Comparison of ENCODE assay signal across 29 cellular contexts in the genomic region with DNA sequence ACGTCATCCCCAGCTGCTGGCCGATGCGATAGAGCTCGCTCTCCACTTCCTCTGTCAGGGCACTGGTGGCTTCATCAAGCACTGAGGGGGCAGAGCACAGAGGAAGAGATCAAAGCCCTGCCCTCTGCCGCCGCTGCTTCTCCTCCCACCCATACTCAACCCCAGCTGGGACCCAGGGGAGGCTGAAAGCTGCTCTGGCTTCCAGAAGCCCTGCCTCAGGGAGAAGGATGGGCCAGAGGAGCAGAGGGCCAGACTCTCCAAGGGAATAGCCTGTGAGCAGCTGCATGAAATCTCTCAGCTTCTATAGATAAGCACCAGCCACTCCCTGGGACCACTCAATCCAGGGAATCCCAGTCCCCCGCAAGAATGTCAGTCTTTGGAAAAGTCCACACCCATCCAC. TPM values are rescaled to one million over a fixed set of nuclear protein-coding genes. Genes with fewer than 3 reads are reported as not detected.
"Had no signal": no experiment of that assay in that cellular context is flagged by ENCODE, and none has a peak within 500 bp of the region (broad histone marks: within the 10 kb centered on the region; RNA-seq: fewer than 3 reads in every experiment).

No MANE protein-coding gene starts in this region.

- H3K27me3 ChIP-seq: adrenal gland had no signal

- DNase-seq: activated CD4-positive, alpha-beta T cell treated with anti-CD3 and anti-CD28 coated beads for 48 hours; activated CD4-positive, alpha-beta T cell treated with anti-CD3 and anti-CD28 coated beads, Interleukin-2, amount 50 U/mL, for 4 hours; activated CD4-positive, CD25-positive, alpha-beta regulatory T cell treated with anti-CD3 and anti-CD28 coated beads, Interleukin-2, amount 50 U/mL, for 72 hours; activated CD8-positive, alpha-beta memory T cell treated with anti-CD3 and anti-CD28 coated beads, Interleukin-2, amount 50 U/mL, for 48 hours; activated CD8-positive, alpha-beta T cell treated with anti-CD3 and anti-CD28 coated beads, Interleukin-2, amount 10 ng/mL, durations not matched to agents 7 days and 5 days; activated naive CD4-positive, alpha-beta T cell treated with anti-CD3 and anti-CD28 coated beads, Interleukin-2, amount 50 U/mL, for 16 hours; activated naive CD8-positive, alpha-beta T cell treated with anti-CD3 and anti-CD28 coated beads, Interleukin-2, amount 10 ng/mL, durations not matched to agents 7 days and 5 days; activated T-cell treated with anti-CD3 and anti-CD28 coated beads, Interleukin-2, amount 50 U/mL, for 1 hour; adrenal gland; anterior cingulate cortex; KG1; NCI-H1092; NCI-H1417 treated with DMSO at 0.1 percent for 48 hours; NCI-H2029; NCI-H2107; NCI-H2171 treated with DMSO at 0.1 percent for 48 hours; NCI-H345; NCI-H510A; NCI-H526 treated with DMSO at 0.1 percent for 48 hours; NCI-H82; SK-N-SH; SW 1271 had no signal

- H3K4me1 ChIP-seq: adrenal gland had no signal

- H3K4me2 ChIP-seq: SK-N-SH had no signal

- H3K9me2 ChIP-seq: SK-N-SH had no signal

- H3K9ac ChIP-seq: SK-N-SH had no signal

- ATAC-seq: activated CD8-positive, alpha-beta T cell treated with anti-CD3 and anti-CD28 coated beads, Interleukin-2, amount 10 ng/mL, durations not matched to agents 7 days and 5 days; WTC11 had no signal

- H3K9me3 ChIP-seq: adrenal gland, SK-N-SH had no signal

- H3K4me3 ChIP-seq: adrenal gland had no signal

- H3K27ac ChIP-seq: adrenal gland had no signal

RNA-seq across cellular contexts. Expression of gene VSX2, which starts 47.5 kb away (rescaled TPM):
- total RNA-seq: activated CD8-positive, alpha-beta T cell treated with anti-CD3 and anti-CD28 coated beads, Interleukin-2, amount 10 ng/mL, durations not matched to agents 7 days and 5 days; activated naive CD8-positive, alpha-beta T cell treated with anti-CD3 and anti-CD28 coated beads, Interleukin-2, amount 10 ng/mL, durations not matched to agents 7 days and 5 days; adrenal gland; cardiac septum; LHCN-M2; M059J; OCI-LY7; RPMI7951; T-helper 1 cell treated with Interleukin-12 subunit alpha and Interleukin-12 subunit beta and Interleukin-4 antibody, amounts not matched to agents 30 ng/mL and 1 ng/mL, for 36 hours; WTC11 had no signal
- polyA plus RNA-seq: adrenal gland, SK-N-SH had no signal
